11 cellular contexts compared by ENCODE assay signal in the genomic region with DNA sequence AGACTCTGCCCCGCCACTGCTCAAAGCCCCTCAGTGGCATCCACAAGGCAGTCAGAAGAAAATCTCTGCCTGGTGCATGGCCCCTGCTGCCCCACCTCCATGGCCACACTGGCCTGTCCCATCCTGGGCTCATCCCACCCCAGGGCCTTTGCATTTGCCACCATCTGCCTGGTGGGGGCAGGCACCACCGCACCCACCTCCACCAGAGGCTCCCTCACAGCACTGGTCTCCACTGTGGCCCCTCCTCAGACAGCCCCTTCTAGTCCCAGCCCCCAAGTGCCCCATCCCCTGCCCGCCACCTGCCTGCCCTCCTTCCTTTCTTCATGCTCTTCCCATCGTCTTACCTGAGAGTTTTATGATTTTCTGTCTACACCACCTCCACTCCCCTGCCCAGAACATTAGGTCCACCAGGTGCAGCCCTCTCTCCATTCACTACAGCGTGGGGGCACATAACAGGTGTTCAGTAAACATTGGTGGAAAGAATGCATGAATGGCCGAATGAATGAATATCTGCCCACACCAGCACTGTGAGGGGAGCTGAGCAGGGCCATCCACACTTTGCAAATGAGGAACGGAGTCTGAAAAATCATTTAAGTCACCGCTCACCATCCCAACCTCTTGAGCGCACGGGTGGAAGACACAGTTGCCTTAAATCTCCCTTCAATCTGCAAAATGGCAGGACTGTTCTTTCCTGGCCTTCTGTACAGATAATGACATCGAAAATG. TPM values are rescaled to one million over a fixed set of nuclear protein-coding genes. Genes with fewer than 3 reads are reported as not detected.
DNase-seq lines count a peak whose midpoint lies in the region; ATAC-seq and TF ChIP-seq lines count a peak whose summit lies in the region.
"Had no signal": no experiment of that assay in that cellular context is flagged by ENCODE, and none has a peak within 500 bp of the region (broad histone marks: within the 10 kb centered on the region; RNA-seq: fewer than 3 reads in every experiment).

No MANE protein-coding gene starts in this region.

- H3K9me3 ChIP-seq in suprapubic skin: no peaks in the 10 kb centered on the region
- H3K9me3 ChIP-seq: left lung had no signal

- CTCF ChIA-PET in T-cell (lab: Charles Lee): interaction anchor here in 1 of 2 donors (1.3 kb wide), 1 partner anchor 50 kb away, joined by 3 read pairs; no protein-coding TSS in a partner anchor

- no peak overlapping the region for H3K27ac Mint-ChIP-seq in activated CD4-positive, alpha-beta T cell treated with anti-CD3 and anti-CD28 coated beads, Interleukin-2, amount 10 ng/mL, durations not matched to agents 24 days and 14 days
- H3K27ac Mint-ChIP-seq in T-cell: peak overlapping the region in 1 of 2 donors; percentile 8

- peaks cover 15% of the 10 kb centered on the region for H3K36me3 Mint-ChIP-seq in activated CD4-positive, alpha-beta T cell treated with anti-CD3 and anti-CD28 coated beads, Interleukin-2, amount 10 ng/mL, durations not matched to agents 24 days and 14 days (ENCODE audit: low read depth)
- peaks cover 7% of the 10 kb centered on the region for H3K36me3 Mint-ChIP-seq in T-cell

- H3K27ac ChIP-seq in suprapubic skin: no peak overlapping the region
- H3K27ac ChIP-seq: left lung had no signal

- H3K4me1 Mint-ChIP-seq in activated CD4-positive, alpha-beta T cell treated with anti-CD3 and anti-CD28 coated beads, Interleukin-2, amount 10 ng/mL, durations not matched to agents 24 days and 14 days: peaks cover 21% of the 10 kb centered on the region
- peaks cover 29 to 38% (median 30%) of the 10 kb centered on the region in 3 donors for H3K4me1 Mint-ChIP-seq in T-cell

- TF ChIP-seq CTCF in fibroblast of pulmonary artery (IDR thresholded peaks at IDR 0.05; ENCODE audit: low read length, missing control alignments): no peak
- no peak for TF ChIP-seq CTCF in suprapubic skin (IDR thresholded peaks at IDR 0.05)

- TF ChIP-seq EP300 in suprapubic skin (IDR thresholded peaks at IDR 0.05): no peak

- H3K4me3 Mint-ChIP-seq in activated CD4-positive, alpha-beta T cell treated with anti-CD3 and anti-CD28 coated beads, Interleukin-2, amount 10 ng/mL, durations not matched to agents 24 days and 14 days: peak overlapping the region; percentile 90
- peak overlapping the region; percentile 82 to 87 (median 83) for H3K4me3 Mint-ChIP-seq in T-cell

- H3K27me3 Mint-ChIP-seq in activated CD4-positive, alpha-beta T cell treated with anti-CD3 and anti-CD28 coated beads, Interleukin-2, amount 10 ng/mL, durations not matched to agents 24 days and 14 days: no peaks in the 10 kb centered on the region
- no peaks in the 10 kb centered on the region for H3K27me3 Mint-ChIP-seq in T-cell

- peak overlapping the region; percentile 81 for H3K4me3 ChIP-seq in fibroblast of pulmonary artery (replicated peaks; ENCODE audit: low read depth, low read length)
- peak overlapping the region; percentile 91 for H3K4me3 ChIP-seq in suprapubic skin

- TF ChIP-seq POLR2A in suprapubic skin (IDR thresholded peaks at IDR 0.05): no peak

- 91% methylated on average over 11 of the region's 11 CpGs for WGBS in suprapubic skin

- no peak for DNase-seq in activated CD4-positive, alpha-beta T cell treated with anti-CD3 and anti-CD28 coated beads, Interleukin-2, amount 10 ng/mL, durations not matched to agents 24 days and 14 days
- DNase-seq in activated CD4-positive, alpha-beta T cell treated with anti-CD3 and anti-CD28 coated beads, Interleukin-2, amount 50 U/mL, for 48 hours: no peak
- DNase-seq in T-cell (no peak), fibroblast of pulmonary artery (ENCODE audit: low read depth) (no peak), suprapubic skin (ENCODE audit: low spot score in 2 of 2) (no peak), T-helper 9 cell (no peak), NCI-H1092 (lab: John Stamatoyannopoulos, UW) (no peak)
- DNase-seq: activated CD8-positive, alpha-beta memory T cell treated with anti-CD3 and anti-CD28 coated beads, Interleukin-2, amount 50 U/mL, for 4 hours; left lung; stimulated activated CD4-positive, alpha-beta T cell treated with anti-CD3 and anti-CD28 coated beads, Interleukin-1b, Interleukin-23, amount 100 ng/mL, for 48 hours had no signal

- no peaks in the 10 kb centered on the region for H3K9me3 Mint-ChIP-seq in activated CD4-positive, alpha-beta T cell treated with anti-CD3 and anti-CD28 coated beads, Interleukin-2, amount 10 ng/mL, durations not matched to agents 24 days and 14 days
- no peaks in the 10 kb centered on the region for H3K9me3 Mint-ChIP-seq in T-cell

- intact Hi-C loops in activated CD4-positive, alpha-beta T cell treated with anti-CD3 and anti-CD28 coated beads, Interleukin-2, amount 10 ng/mL, durations not matched to agents 24 days and 14 days (cut with micrococcal nuclease): loop anchor here (5.0 kb wide), 1 partner anchor 230 kb away; no protein-coding TSS in a partner anchor

- no peaks in the 10 kb centered on the region for H3K36me3 ChIP-seq in suprapubic skin
- H3K36me3 ChIP-seq: left lung had no signal

- H3K4me1 ChIP-seq in suprapubic skin: peaks cover 24% of the 10 kb centered on the region

- ATAC-seq in T-cell (replicated peaks in 1 of 4): no peak
- no peak for ATAC-seq in HG03159 (IDR thresholded peaks at IDR 0.05; ENCODE audit: unreplicated experiment)

- POLR2A ChIA-PET in T-cell (lab: Charles Lee): interaction anchor here in 1 of 2 donors (0.5 kb wide), 1 partner anchor 341 kb away, joined by 3 read pairs; no protein-coding TSS in a partner anchor

- no peaks in the 10 kb centered on the region for H3K27me3 ChIP-seq in suprapubic skin
- H3K27me3 ChIP-seq: left lung had no signal

RNA-seq across cellular contexts. Expression of a gene that starts 2.1 kb away (rescaled TPM):
- 18.6 and 19.1 TPM in 2 replicates for total RNA-seq in activated CD4-positive, alpha-beta T cell treated with anti-CD3 and anti-CD28 coated beads, Interleukin-2, amount 10 ng/mL, durations not matched to agents 24 days and 14 days
- total RNA-seq in T-cell (10 to 100 TPM; 17.8 to 22.0 (median 20.7) TPM), suprapubic skin (10 to 100 TPM in 3 of 4 donors, 1 to 10 TPM in 1; 7.6 to 27.5 (median 12.9) TPM)
